ENCODE assay signal across 30 cellular contexts in genomic region chr3:78906245-78906644, GRCh38.
DNase-seq lines count a peak whose midpoint lies in the region; TF ChIP-seq lines count a peak whose summit lies in the region.
"Had no signal": no experiment of that assay in that cellular context is flagged by ENCODE, and none has a peak within 500 bp of the region (broad histone marks: within the 10 kb centered on the region; RNA-seq: fewer than 3 reads in every experiment).

No MANE protein-coding gene starts in this region.

- no peak overlapping the region for H3K9ac ChIP-seq in colonic mucosa (ENCODE audit: low read depth in 2 of 2, low read length in 2 of 2)
- H3K9ac ChIP-seq: BLaER1, neural progenitor cell had no signal

- POLR2A ChIA-PET in activated CD4-positive, alpha-beta memory T cell treated with anti-CD3 and anti-CD28 coated beads, Interleukin-2, amount 10 ng/mL, durations not matched to agents 7 days and 5 days (lab: Charles Lee): no interaction called here

- no peaks in the 10 kb centered on the region for H3K4me1 ChIP-seq in colonic mucosa
- H3K4me1 ChIP-seq: BLaER1, left lung, neural progenitor cell, pancreas, SJCRH30, testis had no signal

- no peaks in the 10 kb centered on the region for H3K36me3 ChIP-seq in colonic mucosa
- H3K36me3 ChIP-seq: BLaER1, left lung, neural progenitor cell, pancreas, SJCRH30 had no signal

- intact Hi-C loops in colonic mucosa (cut with DNase I): no loop called here

- TF ChIP-seq CTCF in LNCaP clone FGC (IDR thresholded peaks at IDR 0.05; ENCODE audit: control insufficient read depth, extremely low read depth, insufficient read depth) (no peak), colonic mucosa (IDR thresholded peaks at IDR 0.05) (no peak), mesothelial cell of epicardium (IDR thresholded peaks at IDR 0.05; ENCODE audit: unreplicated experiment) (no peak)

- peaks cover 2% of the 10 kb centered on the region for H3K36me3 Mint-ChIP-seq in mesothelial cell of epicardium
- H3K36me3 Mint-ChIP-seq in activated CD4-positive, alpha-beta memory T cell treated with anti-CD3 and anti-CD28 coated beads, Interleukin-2, amount 10 ng/mL, durations not matched to agents 7 days and 5 days (ENCODE audit: low read depth): no peaks in the 10 kb centered on the region
- H3K36me3 Mint-ChIP-seq: activated naive CD8-positive, alpha-beta T cell treated with anti-CD3 and anti-CD28 coated beads, Interleukin-2, amount 10 ng/mL, durations not matched to agents 7 days and 5 days; neural progenitor cell had no signal

- H3K4me1 Mint-ChIP-seq in mesothelial cell of epicardium: peaks cover 9% of the 10 kb centered on the region
- H3K4me1 Mint-ChIP-seq in activated CD4-positive, alpha-beta memory T cell treated with anti-CD3 and anti-CD28 coated beads, Interleukin-2, amount 10 ng/mL, durations not matched to agents 7 days and 5 days: no peaks in the 10 kb centered on the region
- H3K4me1 Mint-ChIP-seq: activated CD4-positive, alpha-beta T cell treated with anti-CD3 and anti-CD28 coated beads, Interleukin-2, amount 10 ng/mL, durations not matched to agents 24 days and 14 days; activated naive CD8-positive, alpha-beta T cell treated with anti-CD3 and anti-CD28 coated beads, Interleukin-2, amount 10 ng/mL, durations not matched to agents 7 days and 5 days; neural progenitor cell had no signal

- H3K4me3 Mint-ChIP-seq in mesothelial cell of epicardium: no peak overlapping the region
- no peak overlapping the region for H3K4me3 Mint-ChIP-seq in activated CD4-positive, alpha-beta memory T cell treated with anti-CD3 and anti-CD28 coated beads, Interleukin-2, amount 10 ng/mL, durations not matched to agents 7 days and 5 days
- H3K4me3 Mint-ChIP-seq: activated CD4-positive, alpha-beta T cell treated with anti-CD3 and anti-CD28 coated beads, Interleukin-2, amount 10 ng/mL, durations not matched to agents 24 days and 14 days; activated naive CD8-positive, alpha-beta T cell treated with anti-CD3 and anti-CD28 coated beads, Interleukin-2, amount 10 ng/mL, durations not matched to agents 7 days and 5 days; activated T-cell treated with anti-CD3 and anti-CD28 coated beads, Interleukin-2, amount 50 U/mL, for 24 hours; effector memory CD8-positive, alpha-beta T cell; neural progenitor cell had no signal

- CTCF ChIA-PET in activated CD4-positive, alpha-beta memory T cell treated with anti-CD3 and anti-CD28 coated beads, Interleukin-2, amount 10 ng/mL, durations not matched to agents 7 days and 5 days (lab: Charles Lee): no interaction called here

- no peaks in the 10 kb centered on the region for H3K27me3 Mint-ChIP-seq in mesothelial cell of epicardium (ENCODE audit: low read depth)
- no peaks in the 10 kb centered on the region for H3K27me3 Mint-ChIP-seq in activated CD4-positive, alpha-beta memory T cell treated with anti-CD3 and anti-CD28 coated beads, Interleukin-2, amount 10 ng/mL, durations not matched to agents 7 days and 5 days
- H3K27me3 Mint-ChIP-seq: activated CD4-positive, alpha-beta T cell treated with anti-CD3 and anti-CD28 coated beads, Interleukin-2, amount 10 ng/mL, durations not matched to agents 24 days and 14 days; activated naive CD8-positive, alpha-beta T cell treated with anti-CD3 and anti-CD28 coated beads, Interleukin-2, amount 10 ng/mL, durations not matched to agents 7 days and 5 days; activated T-cell treated with anti-CD3 and anti-CD28 coated beads, Interleukin-2, amount 50 U/mL, for 24 hours; effector memory CD8-positive, alpha-beta T cell had no signal

- no peaks in the 10 kb centered on the region for H3K9me3 ChIP-seq in colonic mucosa
- H3K9me3 ChIP-seq: BLaER1, left lung, pancreas, SJCRH30, testis had no signal

- no peak overlapping the region for H3K27ac Mint-ChIP-seq in mesothelial cell of epicardium
- H3K27ac Mint-ChIP-seq in activated CD4-positive, alpha-beta memory T cell treated with anti-CD3 and anti-CD28 coated beads, Interleukin-2, amount 10 ng/mL, durations not matched to agents 7 days and 5 days: no peak overlapping the region
- H3K27ac Mint-ChIP-seq: activated CD4-positive, alpha-beta T cell treated with anti-CD3 and anti-CD28 coated beads, Interleukin-2, amount 10 ng/mL, durations not matched to agents 24 days and 14 days; activated naive CD8-positive, alpha-beta T cell treated with anti-CD3 and anti-CD28 coated beads, Interleukin-2, amount 10 ng/mL, durations not matched to agents 7 days and 5 days; activated T-cell treated with anti-CD3 and anti-CD28 coated beads, Interleukin-2, amount 50 U/mL, for 24 hours; effector memory CD8-positive, alpha-beta T cell; neural progenitor cell had no signal

- peak; percentile 34 for DNase-seq in DMS153 treated with DMSO at 0.1 percent for 48 hours (lab: John Stamatoyannopoulos, UW; ENCODE audit: unreplicated experiment)
- peak; percentile 15 for DNase-seq in LNCaP clone FGC (ENCODE audit: low read depth)
- peak; percentile 59 for DNase-seq in NCI-H345 treated with DMSO at 0.1 percent for 48 hours (lab: John Stamatoyannopoulos, UW; ENCODE audit: unreplicated experiment)
- peak; percentile 95 to 96 for DNase-seq in SHP77 (lab: John Stamatoyannopoulos, UW)
- DNase-seq in colonic mucosa: no peak
- DNase-seq in mesothelial cell of epicardium (ENCODE audit: low spot score in 2 of 2, unreplicated experiment in 2 of 2): no peak
- no peak for DNase-seq in hepatic stellate cell (ENCODE audit: low spot score)
- no peak for DNase-seq in activated CD4-positive, alpha-beta memory T cell treated with anti-CD3 and anti-CD28 coated beads, Interleukin-2, amount 10 ng/mL, durations not matched to agents 7 days and 5 days
- DNase-seq: activated CD4-positive, alpha-beta T cell treated with anti-CD3 and anti-CD28 coated beads, Interleukin-2, amount 10 ng/mL, durations not matched to agents 24 days and 14 days; activated gamma-delta T cell; activated naive CD8-positive, alpha-beta T cell treated with anti-CD3 and anti-CD28 coated beads, Interleukin-2, amount 10 ng/mL, durations not matched to agents 7 days and 5 days; activated T-cell treated with anti-CD3 and anti-CD28 coated beads, Interleukin-2, amount 50 U/mL, for 24 hours; cortex of kidney; effector memory CD8-positive, alpha-beta T cell; HCEC 1CT; islet precursor cell; Kasumi-1; left lung; NCI-H1930; pancreas; retina; SJCRH30; stimulated activated CD4-positive, alpha-beta T cell treated with anti-CD3 and anti-CD28 coated beads, Interleukin-1b, Interleukin-23, amount 100 ng/mL, for 48 hours; stimulated activated naive CD4-positive, alpha-beta T cell treated with Interleukin-2 at 50 U/mL for 16 hours; T-helper 9 cell; testis had no signal

- H3K4me3 ChIP-seq in LNCaP clone FGC (ENCODE audit: low read depth, low read length) (no peak overlapping the region), colonic mucosa (no peak overlapping the region)
- H3K4me3 ChIP-seq: BLaER1, left lung, neural progenitor cell, pancreas, SJCRH30, smooth muscle cell, testis had no signal

- H3K27ac ChIP-seq in colonic mucosa: no peak overlapping the region
- H3K27ac ChIP-seq: BLaER1, left lung, neural progenitor cell, pancreas, SJCRH30, testis, VCaP had no signal

- peaks cover 7% of the 10 kb centered on the region for H3K9me3 Mint-ChIP-seq in mesothelial cell of epicardium
- no peaks in the 10 kb centered on the region for H3K9me3 Mint-ChIP-seq in activated CD4-positive, alpha-beta memory T cell treated with anti-CD3 and anti-CD28 coated beads, Interleukin-2, amount 10 ng/mL, durations not matched to agents 7 days and 5 days
- H3K9me3 Mint-ChIP-seq: activated CD4-positive, alpha-beta T cell treated with anti-CD3 and anti-CD28 coated beads, Interleukin-2, amount 10 ng/mL, durations not matched to agents 24 days and 14 days; activated naive CD8-positive, alpha-beta T cell treated with anti-CD3 and anti-CD28 coated beads, Interleukin-2, amount 10 ng/mL, durations not matched to agents 7 days and 5 days; neural progenitor cell had no signal

- H3K27me3 ChIP-seq in colonic mucosa: no peaks in the 10 kb centered on the region
- H3K27me3 ChIP-seq: BLaER1, left lung, neural progenitor cell, pancreas, SJCRH30, testis had no signal

Comparison
In these comparisons a context has a peak if more than half of its experiments do, and no peak if none do; other contexts are left out.
1. DNase-seq: peak in DMS153 treated with DMSO at 0.1 percent for 48 hours (single experiment), LNCaP clone FGC (single experiment), NCI-H345 treated with DMSO at 0.1 percent for 48 hours (single experiment) and SHP77 (2 of 2); none in colonic mucosa (single experiment), mesothelial cell of epicardium (0 of 2), hepatic stellate cell (single experiment) and activated CD4-positive, alpha-beta memory T cell treated with anti-CD3 and anti-CD28 coated beads, Interleukin-2, amount 10 ng/mL, durations not matched to agents 7 days and 5 days (single experiment).